ENCODE assay signal across 9 cellular contexts in the genomic region with DNA sequence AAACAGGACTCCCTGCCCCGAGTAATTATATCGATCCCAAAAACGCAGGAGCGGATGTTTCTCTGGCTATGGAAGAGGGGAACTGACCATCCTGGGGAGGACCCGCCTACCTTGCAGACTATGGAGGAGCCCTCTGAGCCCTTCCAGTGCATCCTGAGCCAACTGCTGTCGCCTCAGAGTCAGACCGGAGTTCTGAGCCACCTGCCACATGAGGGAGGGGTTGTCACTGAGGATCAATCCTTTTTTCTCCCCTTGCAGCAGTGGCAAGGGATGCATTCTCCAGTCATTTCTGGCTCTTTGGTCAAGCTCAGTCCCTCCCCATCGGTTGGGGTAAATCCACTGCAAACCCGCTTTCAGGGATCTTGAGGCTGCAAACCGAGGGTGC. TPM values are rescaled to one million over a fixed set of nuclear protein-coding genes. Genes with fewer than 3 reads are reported as not detected.
DNase-seq lines count a peak whose midpoint lies in the region; FAIRE-seq and TF ChIP-seq lines count a peak whose summit lies in the region.
"Had no signal": no experiment of that assay in that cellular context is flagged by ENCODE, and none has a peak within 500 bp of the region (broad histone marks: within the 10 kb centered on the region; RNA-seq: fewer than 3 reads in every experiment).

No MANE protein-coding gene starts in this region.

- H3K9me3 ChIP-seq in NT2/D1 (ENCODE audit: insufficient read depth, low read length) (no peaks in the 10 kb centered on the region), H1 (ENCODE audit: insufficient read depth in 2 of 2, low read depth in 1 of 2, low read length in 1 of 2) (no peaks in the 10 kb centered on the region), parathyroid adenoma (ENCODE audit: control insufficient read depth, low read length) (no peaks in the 10 kb centered on the region)

- H2BK20ac ChIP-seq in H1 (ENCODE audit: low read length), result no peak overlapping the region

- no peak overlapping the region for H2BK15ac ChIP-seq in H1 (ENCODE audit: low read length)

- H3K27ac ChIP-seq in H1 (ENCODE audit: low read depth, low read length) (peak overlapping the region; percentile 93), parathyroid adenoma (no peak overlapping the region)

- FAIRE-seq in H1 (lab: Jason Lieb, UNC), result no peak
- FAIRE-seq: A204.1 had no signal

- H4K5ac ChIP-seq in H1 (ENCODE audit: insufficient read length, low read depth, low read length), result no peak overlapping the region

- 0 out of 2 replicates have a peak overlapping the region, but pooled peaks have one; percentile 48 for H2AK5ac ChIP-seq in H1 (ENCODE audit: low read depth, low read length)

- DNase-seq in DMS 273 (lab: John Stamatoyannopoulos, UW; ENCODE audit: unreplicated experiment) (peak; percentile 39), DMS 273 treated with DMSO at 0.1 percent for 48 hours (lab: John Stamatoyannopoulos, UW) (no peak), NT2/D1 (ENCODE audit: low read depth, low spot score) (no peak), H1 (ENCODE audit: low read depth in 1 of 2, low spot score in 2 of 2) (no peak), HCEC 1CT (no peak)
- no peak for DNase-seq in stimulated activated CD4-positive, alpha-beta T cell treated with anti-CD3 and anti-CD28 coated beads, Interleukin-4, amount 100 ng/mL, for 24 hours
- no peak for DNase-seq in activated effector memory CD4-positive, alpha-beta T cell treated with anti-CD3 and anti-CD28 coated beads, Interleukin-2, amount 50 U/mL, for 16 hours

- H3K79me2 ChIP-seq in H1 (ENCODE audit: control insufficient read depth in 1 of 2, insufficient read depth in 2 of 2, low read length in 2 of 2) (peaks cover 8 to 25% of the 10 kb centered on the region in 2 experiments), parathyroid adenoma (no peaks in the 10 kb centered on the region)

- no peak overlapping the region for H3K14ac ChIP-seq in H1 (ENCODE audit: insufficient read length)

- no peak for TF ChIP-seq RAD21 in H1 (IDR thresholded peaks at IDR 0.05 in 1 of 2, conservative IDR thresholded peaks at IDR 0.05 in 1 of 2; ENCODE audit: low read depth in 2 of 2, low read length in 2 of 2)

- H4K20me1 ChIP-seq in H1 (replicated peaks in 1 of 2; ENCODE audit: control insufficient read depth in 1 of 2, insufficient read depth in 2 of 2, low read length in 2 of 2), result no peaks in the 10 kb centered on the region

- POLR2A ChIA-PET in H1 (lab: Charles Lee; ENCODE audit: partially characterized antibody), result interaction anchor here (1.0 to 17.6 kb wide), 16 partner anchors 9 to 612 kb away, joined by 3 to 440 read pairs (median 4); a partner anchor contains a TSS

- H3K4me2 ChIP-seq in H1 (ENCODE audit: insufficient read depth in 1 of 2, low read depth in 2 of 2, low read length in 2 of 2), result peak overlapping the region; percentile 83 to 99
- peak overlapping the region; percentile 89 for H3K4me2 ChIP-seq in parathyroid adenoma (ENCODE audit: low read length)

- TF ChIP-seq EP300 in H1 (IDR thresholded peaks at IDR 0.05; ENCODE audit: borderline replicate concordance in 1 of 2, low read depth in 2 of 2, low read length in 2 of 2), result no peak

- peaks cover 8% of the 10 kb centered on the region for H3K79me1 ChIP-seq in H1 (ENCODE audit: low read depth, low read length)

- H3K36me3 ChIP-seq in NT2/D1 (ENCODE audit: insufficient read depth, insufficient read length, low read length) (peaks cover 43% of the 10 kb centered on the region), H1 (ENCODE audit: control insufficient read depth in 2 of 4, insufficient read depth in 4 of 4, low read length in 3 of 4) (peaks cover 19 to 34% (median 30%) of the 10 kb centered on the region in 4 experiments), parathyroid adenoma (ENCODE audit: control insufficient read depth, insufficient read depth, low read length) (no peaks in the 10 kb centered on the region)

- no peak overlapping the region for H3K23ac ChIP-seq in H1 (ENCODE audit: insufficient read length)

- no peak for TF ChIP-seq CTCF in H1 (IDR thresholded peaks at IDR 0.05; ENCODE audit: control extremely low read depth in 1 of 3, insufficient read depth in 1 of 3, low read depth in 1 of 3, low read length in 3 of 3)
- no peak for TF ChIP-seq CTCF in parathyroid adenoma (IDR thresholded peaks at IDR 0.05)

- H3K4me1 ChIP-seq in NT2/D1 (ENCODE audit: insufficient read depth, insufficient read length), result peaks cover 8% of the 10 kb centered on the region
- H3K4me1 ChIP-seq in H1 (replicated peaks in 1 of 4; ENCODE audit: control insufficient read depth in 3 of 4, insufficient read depth in 4 of 4, low read length in 3 of 4), result peaks cover 0 to 13% (median 4%) of the 10 kb centered on the region in 4 experiments; a peak in 4 of 7 replicates
- peaks cover 2% of the 10 kb centered on the region for H3K4me1 ChIP-seq in parathyroid adenoma

- H2BK120ac ChIP-seq in H1 (replicated peaks; ENCODE audit: low read depth, low read length), result no peak overlapping the region

- H2BK12ac ChIP-seq in H1 (ENCODE audit: low read depth, low read length), result no peak overlapping the region

- peak overlapping the region; percentile 60; the same call in 1 of the 2 replicates for H3K18ac ChIP-seq in H1 (ENCODE audit: extremely low read depth, low read length)

- peak overlapping the region; percentile 79 for H3K4me3 ChIP-seq in NT2/D1 (ENCODE audit: insufficient read length, low read depth)
- peak overlapping the region; percentile 72 to 92 (median 87) for H3K4me3 ChIP-seq in H1 (ENCODE audit: extremely low read depth in 1 of 4, insufficient read depth in 2 of 4, low read depth in 3 of 4, low read length in 4 of 4)
- peak overlapping the region; percentile 86 for H3K4me3 ChIP-seq in parathyroid adenoma (ENCODE audit: low read depth, low read length)

- H2AFZ ChIP-seq in H1 (ENCODE audit: low read length) (no peak overlapping the region), parathyroid adenoma (peak overlapping the region; percentile 79)

- H3K9ac ChIP-seq in NT2/D1 (ENCODE audit: insufficient read length, low read depth), result peak overlapping the region; percentile 84
- peak overlapping the region; percentile 89 to 92 (median 90) for H3K9ac ChIP-seq in H1 (replicated peaks in 1 of 4; ENCODE audit: extremely low read depth in 1 of 4, low read depth in 3 of 4, low read length in 3 of 4)
- H3K9ac ChIP-seq in parathyroid adenoma, result peak overlapping the region; percentile 4

- CTCF ChIA-PET in H1 (lab: Charles Lee; ENCODE audit: partially characterized antibody), result interaction anchor here (0.6 to 6.7 kb wide), 7 partner anchors 8 to 335 kb away, joined by 3 to 46 read pairs (median 5); a partner anchor contains a TSS

- WGBS in H1 (ENCODE audit: extremely low coverage in 1 of 2, insufficient coverage in 1 of 2, insufficient read length in 1 of 2, insufficient replicate concordance in 2 of 2, low coverage in 1 of 2, low lambda C conversion rate in 2 of 2, missing lambda C conversion rate in 1 of 2), 2 experiments, result 11% methylated on average over 10 of the region's 10 CpGs; no CpG with 5 or more reads in 1 of the 2 experiments

- H3K27me3 ChIP-seq in NT2/D1 (ENCODE audit: insufficient read depth, insufficient read length), result no peaks in the 10 kb centered on the region
- H3K27me3 ChIP-seq in H1 (replicated peaks in 1 of 4; ENCODE audit: control insufficient read depth in 3 of 4, extremely low read depth in 1 of 4, insufficient read depth in 3 of 4, low read length in 3 of 4), result no peaks in the 10 kb centered on the region
- H3K27me3 ChIP-seq in parathyroid adenoma (ENCODE audit: control insufficient read depth, insufficient read depth, low read length), result no peaks in the 10 kb centered on the region

- H4K91ac ChIP-seq in H1 (replicated peaks; ENCODE audit: insufficient read length, low read length), result peak overlapping the region; percentile 54

- H3K23me2 ChIP-seq in H1 (ENCODE audit: low read depth, low read length), result peaks cover 13% of the 10 kb centered on the region

- no peak overlapping the region for H3K56ac ChIP-seq in H1 (replicated peaks; ENCODE audit: insufficient read length, low read depth, low read length)

- TF ChIP-seq POLR2A in H1 (IDR thresholded peaks at IDR 0.05; ENCODE audit: control extremely low read depth in 1 of 2, low read depth in 2 of 2, low read length in 2 of 2), result no peak

- peak overlapping the region; percentile 6 for H3K4ac ChIP-seq in H1 (replicated peaks; ENCODE audit: insufficient read length, low read depth, low read length)

- H2BK5ac ChIP-seq in H1 (ENCODE audit: low read depth, low read length), result peak overlapping the region; percentile 97

- H4K8ac ChIP-seq in H1 (ENCODE audit: extremely low read depth, insufficient read depth, low read length), result peak overlapping the region; percentile 99

RNA-seq across cellular contexts. Expression of a gene that starts 0.7 kb away (rescaled TPM):
- 86.7 and 87.1 TPM in 2 replicates for total RNA-seq in H1 (2021; fragmentation: NEBNext Ultra II Directional; extraction: Animal tissue kit (Norgen Biotek cat#: 25700))
- polyA plus RNA-seq in H1 (2011; rRNA removed), result 66.6 and 75.2 TPM in 2 replicates
- 66.4 TPM for polyA plus RNA-seq in H1 (2011; cell fraction: cytosol; rRNA removed)
- polyA plus RNA-seq in H1 (2011; cell fraction: nucleus; rRNA removed), result 205 TPM
- polyA plus RNA-seq in H1 (2012, experiment 1 of 2), result 85.8 to 103 TPM (median 96.9 TPM) in 4 replicates
- polyA plus RNA-seq in H1 (2012, experiment 2 of 2), result 153 TPM
- 60.4 TPM for polyA plus RNA-seq in H1 (2013, experiment 1 of 2)
- polyA plus RNA-seq in H1 (2013, experiment 2 of 2), result 58.8 TPM
- 58.4 and 62.8 TPM in 2 replicates for polyA minus RNA-seq in H1 (2011; rRNA and poly(A)+ RNA removed)
- 41.1 TPM for polyA minus RNA-seq in H1 (2011; cell fraction: cytosol; rRNA and poly(A)+ RNA removed)
- 83.4 TPM for polyA minus RNA-seq in H1 (2011; cell fraction: nucleus; rRNA and poly(A)+ RNA removed)

RNA-seq across cellular contexts. Expression of a gene that starts 6.6 kb away (rescaled TPM):
- total RNA-seq in H1 (2021; fragmentation: NEBNext Ultra II Directional; extraction: Animal tissue kit (Norgen Biotek cat#: 25700)), result 375 and 379 TPM in 2 replicates
- 159 and 173 TPM in 2 replicates for polyA plus RNA-seq in H1 (2011; rRNA removed)
- polyA plus RNA-seq in H1 (2011; cell fraction: cytosol; rRNA removed), result 261 TPM
- 391 TPM for polyA plus RNA-seq in H1 (2011; cell fraction: nucleus; rRNA removed)
- 349 to 413 TPM (median 400 TPM) in 4 replicates for polyA plus RNA-seq in H1 (2012, experiment 1 of 2)
- polyA plus RNA-seq in H1 (2012, experiment 2 of 2), result 128 TPM
- 137 TPM for polyA plus RNA-seq in H1 (2013, experiment 1 of 2)
- 123 TPM for polyA plus RNA-seq in H1 (2013, experiment 2 of 2)
- 646 and 651 TPM in 2 replicates for polyA minus RNA-seq in H1 (2011; rRNA and poly(A)+ RNA removed)
- 279 TPM for polyA minus RNA-seq in H1 (2011; cell fraction: cytosol; rRNA and poly(A)+ RNA removed)
- 263 TPM for polyA minus RNA-seq in H1 (2011; cell fraction: nucleus; rRNA and poly(A)+ RNA removed)

RNA-seq across cellular contexts. Expression of a gene that starts 17.4 kb away (rescaled TPM):
- 20.3 and 20.5 TPM in 2 replicates for total RNA-seq in H1 (2021; fragmentation: NEBNext Ultra II Directional; extraction: Animal tissue kit (Norgen Biotek cat#: 25700))
- polyA plus RNA-seq in H1 (2011; rRNA removed), result 31.3 and 41.0 TPM in 2 replicates
- polyA plus RNA-seq in H1 (2011; cell fraction: cytosol; rRNA removed), result 29.0 TPM
- 77.5 TPM for polyA plus RNA-seq in H1 (2011; cell fraction: nucleus; rRNA removed)
- polyA plus RNA-seq in H1 (2012, experiment 1 of 2), result 19.6 to 25.6 TPM (median 23.1 TPM) in 4 replicates
- 19.9 TPM for polyA plus RNA-seq in H1 (2012, experiment 2 of 2)
- polyA plus RNA-seq in H1 (2013, experiment 1 of 2), result 26.4 TPM
- polyA plus RNA-seq in H1 (2013, experiment 2 of 2), result 24.1 TPM
- 35.5 and 41.3 TPM in 2 replicates for polyA minus RNA-seq in H1 (2011; rRNA and poly(A)+ RNA removed)
- polyA minus RNA-seq in H1 (2011; cell fraction: cytosol; rRNA and poly(A)+ RNA removed), result 11.7 TPM
- 34.7 TPM for polyA minus RNA-seq in H1 (2011; cell fraction: nucleus; rRNA and poly(A)+ RNA removed)

RNA-seq across cellular contexts. Expression of a gene that starts 23.9 kb away (rescaled TPM):
- 203 and 208 TPM in 2 replicates for total RNA-seq in H1 (2021; fragmentation: NEBNext Ultra II Directional; extraction: Animal tissue kit (Norgen Biotek cat#: 25700))
- 256 and 269 TPM in 2 replicates for polyA plus RNA-seq in H1 (2011; rRNA removed)
- 254 TPM for polyA plus RNA-seq in H1 (2011; cell fraction: cytosol; rRNA removed)
- 316 TPM for polyA plus RNA-seq in H1 (2011; cell fraction: nucleus; rRNA removed)
- polyA plus RNA-seq in H1 (2012, experiment 1 of 2), result 188 to 219 TPM (median 214 TPM) in 4 replicates
- polyA plus RNA-seq in H1 (2012, experiment 2 of 2), result 232 TPM
- polyA plus RNA-seq in H1 (2013, experiment 1 of 2), result 147 TPM
- polyA plus RNA-seq in H1 (2013, experiment 2 of 2), result 151 TPM
- polyA minus RNA-seq in H1 (2011; rRNA and poly(A)+ RNA removed), result 168 and 177 TPM in 2 replicates
- polyA minus RNA-seq in H1 (2011; cell fraction: cytosol; rRNA and poly(A)+ RNA removed), result 55.6 TPM
- 74.0 TPM for polyA minus RNA-seq in H1 (2011; cell fraction: nucleus; rRNA and poly(A)+ RNA removed)

RNA-seq across cellular contexts. Expression of a gene that starts 36.6 kb away (rescaled TPM):
- 6.4 and 6.9 TPM in 2 replicates for total RNA-seq in H1 (2021; fragmentation: NEBNext Ultra II Directional; extraction: Animal tissue kit (Norgen Biotek cat#: 25700))
- polyA plus RNA-seq in H1 (2011; rRNA removed), result 10.4 and 13.3 TPM in 2 replicates
- polyA plus RNA-seq in H1 (2011; cell fraction: cytosol; rRNA removed), result 9.4 TPM
- 16.3 TPM for polyA plus RNA-seq in H1 (2011; cell fraction: nucleus; rRNA removed)
- polyA plus RNA-seq in H1 (2012, experiment 1 of 2), result 5.9 to 7.2 TPM (median 6.5 TPM) in 4 replicates
- polyA plus RNA-seq in H1 (2012, experiment 2 of 2), result 6.7 TPM
- 6.5 TPM for polyA plus RNA-seq in H1 (2013, experiment 1 of 2)
- 6.5 TPM for polyA plus RNA-seq in H1 (2013, experiment 2 of 2)
- polyA minus RNA-seq in H1 (2011; rRNA and poly(A)+ RNA removed), result 4.0 and 5.6 TPM in 2 replicates
- polyA minus RNA-seq in H1 (2011; cell fraction: cytosol; rRNA and poly(A)+ RNA removed), result 2.3 TPM
- polyA minus RNA-seq in H1 (2011; cell fraction: nucleus; rRNA and poly(A)+ RNA removed), result 4.2 TPM

Comparison
In these comparisons a context has a peak if more than half of its experiments do, and no peak if none do; other contexts are left out.
1. H3K9ac ChIP-seq: peak in every context shown above with its lines; median percentile 90 in H1; 84 in NT2/D1; 4 in parathyroid adenoma.